8 cellular contexts compared by ENCODE assay signal in the genomic region with DNA sequence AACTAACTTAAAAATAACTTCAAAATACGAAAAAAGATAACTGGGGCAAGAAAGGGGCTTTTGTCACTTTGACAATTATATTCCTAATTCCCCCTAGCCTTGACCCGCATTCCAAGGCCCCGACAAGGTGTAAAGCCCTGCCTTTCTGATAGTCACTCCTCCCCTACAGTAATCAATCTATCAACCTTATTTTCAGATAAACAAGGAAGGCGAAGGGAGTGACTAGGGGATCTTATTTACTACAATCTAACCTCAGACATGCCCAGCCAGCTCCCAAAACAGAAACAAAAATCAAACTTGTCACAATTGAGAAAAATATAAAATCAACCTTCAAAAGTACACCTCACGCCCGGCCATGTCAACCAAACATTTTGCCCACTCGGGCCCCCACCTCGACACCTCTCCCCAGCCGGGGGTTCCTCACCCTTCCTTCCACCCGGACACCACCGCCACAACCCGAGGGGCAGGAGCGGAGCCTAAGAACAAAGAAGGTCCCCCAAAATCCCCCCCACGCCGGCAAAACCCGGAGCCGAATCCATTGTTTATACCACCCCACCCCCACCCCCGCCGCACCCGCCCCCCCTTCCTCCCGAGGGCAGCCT. TPM values are rescaled to one million over a fixed set of nuclear protein-coding genes. Genes with fewer than 3 reads are reported as not detected.
DNase-seq lines count a peak whose midpoint lies in the region; ATAC-seq and TF ChIP-seq lines count a peak whose summit lies in the region.

No MANE protein-coding gene starts in this region.

- H3K4me1 ChIP-seq in BE2C = no peaks in the 10 kb centered on the region

- intact Hi-C loops in dorsolateral prefrontal cortex (cut with DNase I) = loop anchor here in 1 of 2 donors (2.0 kb wide), 1 partner anchor 100 kb away; the partner anchor contains the start of gene DCAF4

- no peaks in the 10 kb centered on the region for H3K27me3 ChIP-seq in BE2C
- H3K27me3 ChIP-seq in dorsolateral prefrontal cortex = no peaks in the 10 kb centered on the region

- peak overlapping the region; percentile 84 for H3K4me3 ChIP-seq in BE2C (ENCODE audit: low read depth, low read length)
- H3K4me3 ChIP-seq in dorsolateral prefrontal cortex = peak overlapping the region; percentile 65 to 91 (median 81)

- peaks cover 8% of the 10 kb centered on the region; the same call in 1 of the 2 replicates for H3K36me3 ChIP-seq in BE2C

- H3K36me3 Mint-ChIP-seq in naive B cell = peaks cover 8 to 17% of the 10 kb centered on the region in 2 donors

- TF ChIP-seq CTCF in BE2C (IDR thresholded peaks at IDR 0.05; ENCODE audit: low read depth, low read length) = no peak
- TF ChIP-seq CTCF in dorsolateral prefrontal cortex (IDR thresholded peaks at IDR 0.05 in 54 of 56, conservative IDR thresholded peaks at IDR 0.05 in 2 of 56; ENCODE audit: low read depth in 1 of 56, partially characterized antibody in 56 of 56) = no peak

- H3K9me3 Mint-ChIP-seq in naive B cell = no peaks in the 10 kb centered on the region

- no peaks in the 10 kb centered on the region for H3K27me3 Mint-ChIP-seq in naive B cell

- H3K4me3 Mint-ChIP-seq in naive B cell = peak overlapping the region; percentile 85 to 99 (median 96)

- peak overlapping the region in 54 of 59 donors; percentile 34 to 94 (median 85) for H3K27ac ChIP-seq in dorsolateral prefrontal cortex

- peaks cover 31 to 51% (median 46%) of the 10 kb centered on the region in 3 donors for H3K4me1 Mint-ChIP-seq in naive B cell

- H3K9me3 ChIP-seq in BE2C = no peaks in the 10 kb centered on the region

- H3K27ac Mint-ChIP-seq in naive B cell = peak overlapping the region; percentile 63 to 95 (median 77)

- DNase-seq in BE2C (peak; percentile 11), NAMALWA (ENCODE audit: low spot score) (peak; percentile 5), dorsolateral prefrontal cortex (peak in 4 of 10 donors; percentile 8 to 49 (median 26)), naive B cell (no peak), NCI-H2107 treated with DMSO at 0.1 percent for 48 hours (lab: John Stamatoyannopoulos, UW; ENCODE audit: unreplicated experiment) (no peak), activated gamma-delta T cell treated with Interleukin-2 at 50 U/mL for 16 hours (no peak), NCI-H446 (lab: John Stamatoyannopoulos, UW) (no peak)

- ATAC-seq in naive B cell (ENCODE audit: low read depth in 2 of 2) (no peak), HG02973 (IDR thresholded peaks at IDR 0.05; ENCODE audit: unreplicated experiment) (no peak)

RNA-seq across cellular contexts. Expression of gene ZFYVE1, which starts 0.6 kb away (rescaled TPM):
- 7.6 TPM for polyA plus RNA-seq in BE2C (2012; ENCODE audit: insufficient read depth, insufficient read length, low read depth)
- 10 to 100 TPM; 21.3 to 38.9 (median 28.9) TPM for total RNA-seq in dorsolateral prefrontal cortex
- 1 to 10 TPM; 5.5 to 9.5 (median 6.8) TPM for polyA plus RNA-seq in naive B cell (ENCODE audit: low read depth in 6 of 6)

RNA-seq across cellular contexts. Expression of gene RBM25, which starts 32.0 kb away (rescaled TPM):
- 40.9 TPM for polyA plus RNA-seq in BE2C (2012; ENCODE audit: insufficient read depth, insufficient read length, low read depth)
- 100 to 1,000 TPM in 37 of 120 experiments, 10 to 100 TPM in 83; 73.2 to 124 (median 94.5) TPM for total RNA-seq in dorsolateral prefrontal cortex
- 10 to 100 TPM; 20.6 to 76.8 (median 48.5) TPM for polyA plus RNA-seq in naive B cell (ENCODE audit: low read depth in 6 of 6)

Comparison
In these comparisons a context has a peak if more than half of its experiments do, and no peak if none do; other contexts are left out.
1. DNase-seq: peak in BE2C (single experiment) and NAMALWA (single experiment); none in naive B cell (single experiment), NCI-H2107 treated with DMSO at 0.1 percent for 48 hours (single experiment), activated gamma-delta T cell treated with Interleukin-2 at 50 U/mL for 16 hours (single experiment) and NCI-H446 (0 of 2).